ENCODE assay signal across 8 cellular contexts in the genomic region with DNA sequence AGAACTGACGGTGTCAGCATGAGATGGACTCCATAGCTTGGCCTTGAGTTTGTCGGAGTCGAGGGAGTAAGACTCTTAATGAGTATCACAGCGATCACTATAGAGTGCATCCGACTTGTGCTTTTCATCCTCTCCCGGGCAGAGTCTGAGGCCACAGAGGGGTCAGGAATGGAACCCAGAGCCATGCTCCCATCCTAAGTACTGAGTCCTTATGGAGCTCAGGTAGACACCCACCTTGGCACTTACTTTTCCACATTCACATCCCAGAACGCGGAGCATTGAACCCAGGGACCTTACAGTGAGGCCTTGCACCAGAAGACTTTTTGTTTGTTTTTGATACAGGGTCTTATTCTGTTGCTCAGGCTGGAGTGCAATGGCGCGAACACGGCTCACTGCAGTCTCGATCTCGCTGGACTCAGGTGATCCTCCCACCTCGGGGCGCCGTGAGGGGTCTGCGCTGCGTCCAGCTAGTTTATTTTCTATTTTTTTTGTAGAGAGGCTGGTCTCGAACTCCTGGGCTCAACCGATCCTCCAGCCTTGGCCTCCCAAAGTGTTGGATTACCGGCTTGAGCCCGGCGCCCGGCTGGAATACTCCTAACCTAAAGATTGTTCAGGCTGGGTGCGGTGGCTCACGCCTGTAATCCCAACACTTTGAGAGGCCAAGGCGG. TPM values are rescaled to one million over a fixed set of nuclear protein-coding genes. Genes with fewer than 3 reads are reported as not detected.
DNase-seq lines count a peak whose midpoint lies in the region; ATAC-seq and TF ChIP-seq lines count a peak whose summit lies in the region.

No MANE protein-coding gene starts in this region.

- H3K79me2 ChIP-seq in OCI-LY3 (ENCODE audit: low read length), result peaks cover 49% of the 10 kb centered on the region

- no peaks in the 10 kb centered on the region for H3K9me3 ChIP-seq in CD4-positive, alpha-beta memory T cell (ENCODE audit: control insufficient read depth in 1 of 2, low read length in 2 of 2)
- H3K9me3 ChIP-seq in OCI-LY3 (ENCODE audit: insufficient read depth, low read length), result no peaks in the 10 kb centered on the region
- no peaks in the 10 kb centered on the region for H3K9me3 ChIP-seq in duodenal mucosa (ENCODE audit: control insufficient read depth in 1 of 2, low read length in 2 of 2)
- no peaks in the 10 kb centered on the region for H3K9me3 ChIP-seq in mucosa of rectum (ENCODE audit: control insufficient read depth in 2 of 2, low read length in 2 of 2)

- intact Hi-C loops in CD4-positive, alpha-beta memory T cell (cut with micrococcal nuclease), result no loop called here

- CTCF ChIA-PET in CD4-positive, alpha-beta memory T cell (lab: Charles Lee; ENCODE audit: partially characterized antibody), result interaction anchor here (0.8 to 15.8 kb wide), 14 partner anchors 10 to 269 kb away, joined by 3 to 187 read pairs (median 4); a partner anchor contains a TSS

- POLR2A ChIA-PET in CD4-positive, alpha-beta memory T cell (lab: Charles Lee; ENCODE audit: partially characterized antibody), result interaction anchor here (0.8 to 4.1 kb wide), 12 partner anchors 10 to 270 kb away, joined by 3 to 42 read pairs (median 13); a partner anchor contains a TSS

- H3K27me3 ChIP-seq in CD4-positive, alpha-beta memory T cell (ENCODE audit: insufficient read depth, low read length), result no peaks in the 10 kb centered on the region
- H3K27me3 ChIP-seq in OCI-LY3 (ENCODE audit: low read depth, low read length), result no peaks in the 10 kb centered on the region
- no peaks in the 10 kb centered on the region for H3K27me3 ChIP-seq in duodenal mucosa (ENCODE audit: control insufficient read depth in 1 of 2, insufficient read depth in 2 of 2, low read length in 2 of 2)
- no peaks in the 10 kb centered on the region for H3K27me3 ChIP-seq in mucosa of rectum (ENCODE audit: control insufficient read depth in 2 of 2, insufficient read depth in 2 of 2, low read length in 2 of 2)

- peak; percentile 12 for ATAC-seq in GM21717 (IDR thresholded peaks at IDR 0.05; ENCODE audit: unreplicated experiment)

- peak overlapping the region in 6 of 7 donors; percentile 61 to 97 (median 91) for H3K27ac Mint-ChIP-seq in CD4-positive, alpha-beta memory T cell

- peak overlapping the region; percentile 73 to 75 for H3K4me3 ChIP-seq in CD4-positive, alpha-beta memory T cell (ENCODE audit: low read length in 2 of 2)
- H3K4me3 ChIP-seq in OCI-LY3 (ENCODE audit: low read length), result peak overlapping the region; percentile 89
- H3K4me3 ChIP-seq in duodenal mucosa (ENCODE audit: low read depth in 1 of 2, low read length in 2 of 2), result peak overlapping the region; percentile 73 to 87
- peak overlapping the region; percentile 85 to 94 for H3K4me3 ChIP-seq in mucosa of rectum (ENCODE audit: low read length in 2 of 2)

- H3K4me2 ChIP-seq in OCI-LY3 (ENCODE audit: low read length), result peak overlapping the region; percentile 91

- peaks cover 36% of the 10 kb centered on the region for H4K20me1 ChIP-seq in OCI-LY3 (ENCODE audit: insufficient read depth, low read length)

- H3K9ac ChIP-seq in OCI-LY3 (ENCODE audit: low read length) (peak overlapping the region; percentile 67), duodenal mucosa (ENCODE audit: low read depth in 1 of 2, low read length in 2 of 2) (peak overlapping the region; percentile 49 to 68), mucosa of rectum (ENCODE audit: low read depth in 1 of 2, low read length in 2 of 2) (peak overlapping the region; percentile 66 to 93)

- H3K4me3 Mint-ChIP-seq in CD4-positive, alpha-beta memory T cell, result peak overlapping the region; percentile 87 to 94 (median 91)

- no peak for TF ChIP-seq CTCF in OCI-LY3 (IDR thresholded peaks at IDR 0.05; ENCODE audit: low read depth, low read length)

- no peaks in the 10 kb centered on the region for H3K9me3 Mint-ChIP-seq in CD4-positive, alpha-beta memory T cell

- H3K4me1 Mint-ChIP-seq in CD4-positive, alpha-beta memory T cell, result peaks cover 10 to 60% (median 31%) of the 10 kb centered on the region in 4 donors

- peak overlapping the region; percentile 79 for H3K27ac ChIP-seq in CD4-positive, alpha-beta memory T cell (ENCODE audit: low read depth, low read length)
- H3K27ac ChIP-seq in OCI-LY3 (ENCODE audit: low read length) (no peak overlapping the region), duodenal mucosa (ENCODE audit: low read depth, low read length) (peak overlapping the region; percentile 35), mucosa of rectum (ENCODE audit: low read depth in 2 of 2, low read length in 2 of 2) (peak overlapping the region; percentile 86 to 88)

- peaks cover 40% of the 10 kb centered on the region for H3K4me1 ChIP-seq in CD4-positive, alpha-beta memory T cell (ENCODE audit: insufficient read depth, low read length)
- H3K4me1 ChIP-seq in OCI-LY3 (ENCODE audit: low read length) (peaks cover 13% of the 10 kb centered on the region; the same call in 1 of the 2 replicates), duodenal mucosa (ENCODE audit: control insufficient read depth in 1 of 2, insufficient read depth in 2 of 2, low read length in 2 of 2) (peaks cover 10 to 27% of the 10 kb centered on the region in 2 donors), mucosa of rectum (ENCODE audit: control insufficient read depth in 2 of 2, insufficient read depth in 2 of 2, low read length in 2 of 2) (peaks cover 11 to 17% of the 10 kb centered on the region in 2 donors)

- peaks cover 8 to 26% of the 10 kb centered on the region in 2 donors for H3K36me3 Mint-ChIP-seq in CD4-positive, alpha-beta memory T cell

- no peaks in the 10 kb centered on the region for H3K27me3 Mint-ChIP-seq in CD4-positive, alpha-beta memory T cell

- no peak for DNase-seq in CD4-positive, alpha-beta memory T cell
- no peak for DNase-seq in GM03348 (ENCODE audit: low spot score)
- DNase-seq in GF-D8 (lab: John Stamatoyannopoulos, UW), result no peak
- no peak for DNase-seq in medulla oblongata (ENCODE audit: extremely low spot score)

- H2AFZ ChIP-seq in OCI-LY3 (ENCODE audit: low read depth, low read length), result peak overlapping the region; percentile 68; the same call in 1 of the 2 replicates

- H3K36me3 ChIP-seq in CD4-positive, alpha-beta memory T cell (ENCODE audit: insufficient read depth, low read length), result peaks cover 5% of the 10 kb centered on the region
- H3K36me3 ChIP-seq in OCI-LY3 (replicated peaks; ENCODE audit: low read depth, low read length) (peaks cover 19% of the 10 kb centered on the region), duodenal mucosa (ENCODE audit: control insufficient read depth in 1 of 2, insufficient read depth in 2 of 2, low read length in 2 of 2) (peaks cover 1 to 16% of the 10 kb centered on the region in 2 donors), mucosa of rectum (ENCODE audit: control insufficient read depth in 2 of 2, insufficient read depth in 2 of 2, low read length in 2 of 2) (peaks cover 3 to 6% of the 10 kb centered on the region in 2 donors)

RNA-seq across cellular contexts. Expression of a gene that starts 0.7 kb away (rescaled TPM):
- 100 to 1,000 TPM; 139 to 143 TPM for total RNA-seq in CD4-positive, alpha-beta memory T cell
- polyA plus RNA-seq in CD4-positive, alpha-beta memory T cell, result 100 to 1,000 TPM; 169 to 235 TPM

RNA-seq across cellular contexts. Expression of a gene that starts 24.0 kb away (rescaled TPM):
- total RNA-seq in CD4-positive, alpha-beta memory T cell, result 10 to 100 TPM; 30.2 to 31.9 TPM
- polyA plus RNA-seq in CD4-positive, alpha-beta memory T cell, result 10 to 100 TPM in 1 of 2 donors, 1 to 10 TPM in 1; 9.3 to 21.2 TPM

RNA-seq across cellular contexts. Expression of a gene that starts 24.1 kb away (rescaled TPM):
- total RNA-seq in CD4-positive, alpha-beta memory T cell, result 10 to 100 TPM; 17.3 to 22.8 TPM
- polyA plus RNA-seq in CD4-positive, alpha-beta memory T cell, result 10 to 100 TPM; 46.2 to 65.0 TPM

RNA-seq across cellular contexts. Expression of a gene that starts 25.6 kb away (rescaled TPM):
- 100 to 1,000 TPM in 1 of 2 experiments, 10 to 100 TPM in 1; 97.5 to 108 TPM for total RNA-seq in CD4-positive, alpha-beta memory T cell
- polyA plus RNA-seq in CD4-positive, alpha-beta memory T cell, result 100 to 1,000 TPM; 348 to 351 TPM

RNA-seq across cellular contexts. Expression of a gene that starts 32.4 kb away (rescaled TPM):
- total RNA-seq in CD4-positive, alpha-beta memory T cell, result 100 to 1,000 TPM; 144 to 158 TPM
- 1,000 to 10,000 TPM in 1 of 2 donors, 100 to 1,000 TPM in 1; 828 to 1,220 TPM for polyA plus RNA-seq in CD4-positive, alpha-beta memory T cell
